In the genomic region with DNA sequence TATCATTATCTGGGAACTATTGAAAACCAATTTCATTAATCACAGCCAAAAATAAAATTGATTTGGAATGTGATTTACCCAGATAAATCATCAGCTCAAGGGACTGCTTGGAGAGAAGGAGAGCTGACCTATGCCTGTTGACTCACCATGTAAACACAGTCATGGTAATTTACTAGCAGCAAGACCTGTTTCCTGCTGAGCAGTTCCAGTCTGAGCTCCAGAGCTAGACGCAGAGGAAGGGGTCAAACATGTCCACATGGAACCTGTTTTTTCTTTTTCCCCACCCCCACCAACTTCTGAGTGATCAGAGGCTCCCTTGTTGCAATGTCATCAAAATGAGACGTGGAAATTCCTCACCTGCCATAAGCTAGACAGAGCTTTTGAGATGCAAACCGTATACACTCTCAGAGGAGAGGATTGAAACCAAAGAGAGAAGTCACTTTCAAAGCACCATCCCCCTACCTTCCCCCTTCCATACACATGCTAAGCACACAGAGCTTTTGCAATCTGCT, we compare ENCODE assay signal across 8 cellular contexts. TPM values are rescaled to one million over a fixed set of nuclear protein-coding genes. Genes with fewer than 3 reads are reported as not detected.
A peak's percentile ranks its signal among the peaks of the same experiment; 100 is the strongest.
DNase-seq lines count a peak whose midpoint lies in the region; ATAC-seq and TF ChIP-seq lines count a peak whose summit lies in the region.

No MANE protein-coding gene starts in this region.

- DNase-seq in GM12865 (ENCODE audit: low read depth) (peak; percentile 30), NCI-H1417 (lab: John Stamatoyannopoulos, UW) (peak; percentile 23 to 96 (median 85)), kidney glomerular epithelial cell (lab: John Stamatoyannopoulos, UW) (peak; percentile 85), ecto neural progenitor cell (ENCODE audit: low spot score) (no peak)
- no peak for DNase-seq in activated naive CD8-positive, alpha-beta T cell treated with anti-CD3 and anti-CD28 coated beads for 36 hours
- DNase-seq in activated CD8-positive, alpha-beta memory T cell treated with anti-CD3 and anti-CD28 coated beads, Interleukin-2, amount 10 ng/mL, durations not matched to agents 7 days and 5 days = no peak

- H3K4me3 Mint-ChIP-seq in activated naive CD8-positive, alpha-beta T cell treated with anti-CD3 and anti-CD28 coated beads for 36 hours = no peak overlapping the region
- H3K4me3 Mint-ChIP-seq in activated CD8-positive, alpha-beta memory T cell treated with anti-CD3 and anti-CD28 coated beads, Interleukin-2, amount 10 ng/mL, durations not matched to agents 7 days and 5 days = no peak overlapping the region

- H3K4me3 ChIP-seq in GM12865 (ENCODE audit: low read depth, low read length) = no peak overlapping the region

- TF ChIP-seq CTCF in GM12865 (IDR thresholded peaks at IDR 0.05; ENCODE audit: insufficient read depth, low read depth, low read length, missing control alignments) = no peak

- H3K9me3 Mint-ChIP-seq in activated naive CD8-positive, alpha-beta T cell treated with anti-CD3 and anti-CD28 coated beads for 36 hours = no peaks in the 10 kb centered on the region
- H3K9me3 Mint-ChIP-seq in activated CD8-positive, alpha-beta memory T cell treated with anti-CD3 and anti-CD28 coated beads, Interleukin-2, amount 10 ng/mL, durations not matched to agents 7 days and 5 days (ENCODE audit: low read depth) = no peaks in the 10 kb centered on the region

- ATAC-seq in HG02759 (IDR thresholded peaks at IDR 0.05; ENCODE audit: unreplicated experiment) = no peak
- ATAC-seq in HG02678 (IDR thresholded peaks at IDR 0.05; ENCODE audit: unreplicated experiment) = no peak
- no peak for ATAC-seq in activated CD8-positive, alpha-beta memory T cell treated with anti-CD3 and anti-CD28 coated beads, Interleukin-2, amount 10 ng/mL, durations not matched to agents 7 days and 5 days

- H3K27ac Mint-ChIP-seq in activated naive CD8-positive, alpha-beta T cell treated with anti-CD3 and anti-CD28 coated beads for 36 hours = peak overlapping the region; percentile 39
- no peak overlapping the region for H3K27ac Mint-ChIP-seq in activated CD8-positive, alpha-beta memory T cell treated with anti-CD3 and anti-CD28 coated beads, Interleukin-2, amount 10 ng/mL, durations not matched to agents 7 days and 5 days

- H3K36me3 Mint-ChIP-seq in activated naive CD8-positive, alpha-beta T cell treated with anti-CD3 and anti-CD28 coated beads for 36 hours = no peaks in the 10 kb centered on the region
- H3K36me3 Mint-ChIP-seq in activated CD8-positive, alpha-beta memory T cell treated with anti-CD3 and anti-CD28 coated beads, Interleukin-2, amount 10 ng/mL, durations not matched to agents 7 days and 5 days = no peaks in the 10 kb centered on the region

- peaks cover 16% of the 10 kb centered on the region for H3K4me1 Mint-ChIP-seq in activated naive CD8-positive, alpha-beta T cell treated with anti-CD3 and anti-CD28 coated beads for 36 hours
- peaks cover 11% of the 10 kb centered on the region for H3K4me1 Mint-ChIP-seq in activated CD8-positive, alpha-beta memory T cell treated with anti-CD3 and anti-CD28 coated beads, Interleukin-2, amount 10 ng/mL, durations not matched to agents 7 days and 5 days

- H3K27me3 Mint-ChIP-seq in activated naive CD8-positive, alpha-beta T cell treated with anti-CD3 and anti-CD28 coated beads for 36 hours = no peaks in the 10 kb centered on the region
- H3K27me3 Mint-ChIP-seq in activated CD8-positive, alpha-beta memory T cell treated with anti-CD3 and anti-CD28 coated beads, Interleukin-2, amount 10 ng/mL, durations not matched to agents 7 days and 5 days = no peaks in the 10 kb centered on the region

- CTCF ChIA-PET in activated CD8-positive, alpha-beta memory T cell treated with anti-CD3 and anti-CD28 coated beads, Interleukin-2, amount 10 ng/mL, durations not matched to agents 7 days and 5 days (lab: Charles Lee) = interaction anchor here (1.1 to 1.4 kb wide), 3 partner anchors 37 to 116 kb away, joined by 3 to 6 read pairs (median 4); no protein-coding TSS in a partner anchor

RNA-seq across cellular contexts. Expression of gene PTGFRN, which starts 56.0 kb away (rescaled TPM):
- total RNA-seq in activated naive CD8-positive, alpha-beta T cell treated with anti-CD3 and anti-CD28 coated beads for 36 hours = 1 to 10 TPM; 8.7 to 9.4 TPM
- total RNA-seq in activated CD8-positive, alpha-beta memory T cell treated with anti-CD3 and anti-CD28 coated beads, Interleukin-2, amount 10 ng/mL, durations not matched to agents 7 days and 5 days = 1 to 10 TPM in 1 of 2 experiments, under 1 TPM in 1; 0.38 to 4.6 TPM

Comparison
In these comparisons a context has a peak if more than half of its experiments do, and no peak if none do; other contexts are left out.
1. DNase-seq: peak in GM12865 (single experiment), NCI-H1417 (3 of 3) and kidney glomerular epithelial cell (single experiment); none in activated naive CD8-positive, alpha-beta T cell treated with anti-CD3 and anti-CD28 coated beads for 36 hours (single experiment), ecto neural progenitor cell (single experiment) and activated CD8-positive, alpha-beta memory T cell treated with anti-CD3 and anti-CD28 coated beads, Interleukin-2, amount 10 ng/mL, durations not matched to agents 7 days and 5 days (single experiment).